In genomic region chr5:151784141-151784540, GRCh38 we compare ENCODE assay signal across 1 cellular context.
TF ChIP-seq lines count a peak whose summit lies in the region.

No MANE protein-coding gene starts in this region.

TF ChIP-seq in H1, 55 proteins besides CTCF, POLR2A, EP300 and RAD21:
- TF ChIP-seq EGR1 (IDR thresholded peaks at IDR 0.05; ENCODE audit: borderline replicate concordance, low read depth, low read length): no peak
- no peak for TF ChIP-seq ATF2 (IDR thresholded peaks at IDR 0.05; ENCODE audit: low read length)
- TF ChIP-seq BRCA1 (IDR thresholded peaks at IDR 0.05; ENCODE audit: low read depth, low read length): no peak
- TF ChIP-seq TEAD4 (IDR thresholded peaks at IDR 0.05; ENCODE audit: low read depth, low read length): 0 out of 2 replicates have a peak, but pooled peaks have one; percentile 45
